Comparison of ENCODE assay signal across 28 cellular contexts in the genomic region with DNA sequence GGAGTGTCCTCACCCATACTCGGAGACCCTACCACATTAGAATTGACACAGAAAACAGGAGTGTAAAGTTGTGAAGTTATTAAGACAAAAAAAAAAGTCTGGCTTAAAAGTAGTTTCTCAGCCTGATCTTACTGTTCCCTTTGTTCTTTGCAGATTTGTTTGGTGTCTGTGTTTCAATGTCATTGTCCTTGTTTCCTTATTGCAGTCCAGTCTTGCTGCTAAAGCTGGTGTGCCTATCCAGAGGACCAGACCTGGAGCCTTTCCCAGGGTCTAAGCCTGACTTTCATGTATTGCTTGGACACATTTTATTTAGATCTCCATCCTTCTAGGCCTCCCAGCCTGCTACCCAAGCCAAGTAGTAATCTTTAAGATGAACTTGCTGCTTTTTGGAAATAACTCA. TPM values are rescaled to one million over a fixed set of nuclear protein-coding genes. Genes with fewer than 3 reads are reported as not detected.
"Had no signal": no experiment of that assay in that cellular context is flagged by ENCODE, and none has a peak within 500 bp of the region (broad histone marks: within the 10 kb centered on the region; RNA-seq: fewer than 3 reads in every experiment).

No MANE protein-coding gene starts in this region.

- H3K27ac ChIP-seq: left lung, lower lobe of right lung, pancreas, prostate gland, skin epidermis, uterus had no signal

- FAIRE-seq: keratinocyte, pancreas had no signal

- H3K4me1 ChIP-seq: left lung, lower lobe of right lung, pancreas, prostate gland, uterus had no signal

- H3K4me1 Mint-ChIP-seq: naive B cell had no signal

- H3K4me3 Mint-ChIP-seq: naive B cell; natural killer cell; stimulated activated memory B cell treated with anti-CD40 and anti-IgM and Interleukin-4, amounts not matched to agents 10 μg/mL and 1 μg/mL and 100 μg/mL, for 72 hours; stimulated activated naive CD8-positive, alpha-beta T cell treated with anti-CD3 and anti-CD28 coated beads, Interleukin-15, amount 100 ng/mL, for 72 hours; type B pancreatic cell had no signal

- H3K27ac Mint-ChIP-seq: natural killer cell; stimulated activated memory B cell treated with anti-CD40 and anti-IgM and Interleukin-4, amounts not matched to agents 10 μg/mL and 1 μg/mL and 100 μg/mL, for 72 hours; stimulated activated naive CD8-positive, alpha-beta T cell treated with anti-CD3 and anti-CD28 coated beads, Interleukin-15, amount 100 ng/mL, for 72 hours; type B pancreatic cell had no signal

- H3K4me3 ChIP-seq: left lung, lower lobe of right lung, pancreas, prostate gland, skin epidermis, tibial nerve, uterus had no signal

- H3K27me3 Mint-ChIP-seq: naive B cell; stimulated activated memory B cell treated with anti-CD40 and anti-IgM and Interleukin-4, amounts not matched to agents 10 μg/mL and 1 μg/mL and 100 μg/mL, for 72 hours; stimulated activated naive CD8-positive, alpha-beta T cell treated with anti-CD3 and anti-CD28 coated beads, Interleukin-15, amount 100 ng/mL, for 72 hours; type B pancreatic cell had no signal

- H3K27me3 ChIP-seq: left lung, pancreas, tibial nerve, uterus had no signal

- H3K36me3 Mint-ChIP-seq: natural killer cell, type B pancreatic cell had no signal

- H3K36me3 ChIP-seq: prostate gland, uterus had no signal

- H3K9me3 Mint-ChIP-seq: naive B cell; natural killer cell; stimulated activated memory B cell treated with anti-CD40 and anti-IgM and Interleukin-4, amounts not matched to agents 10 μg/mL and 1 μg/mL and 100 μg/mL, for 72 hours; stimulated activated naive CD8-positive, alpha-beta T cell treated with anti-CD3 and anti-CD28 coated beads, Interleukin-15, amount 100 ng/mL, for 72 hours; type B pancreatic cell had no signal

- H3K9me3 ChIP-seq: left lung, lower lobe of right lung, pancreas, prostate gland, tibial nerve, uterus had no signal

- DNase-seq: hippocampal formation; kidney glomerular epithelial cell; left cardiac atrium; left lung; lower lobe of right lung; mammary epithelial cell; mesenchymal stem cell; naive B cell; natural killer cell; pancreas; posterior cingulate gyrus; retina; right cardiac atrium; stimulated activated CD4-positive, alpha-beta T cell treated with anti-CD3 and anti-CD28 coated beads, Interleukin-12 subunit alpha, Interleukin-12 subunit beta, amount 100 ng/mL, for 4 hours; stimulated activated CD4-positive, alpha-beta T cell treated with anti-CD3 and anti-CD28 coated beads, Interleukin-15, amount 100 ng/mL, for 24 hours; stimulated activated CD4-positive, alpha-beta T cell treated with anti-CD3 and anti-CD28 coated beads, Interleukin-2, amount 100 ng/mL, for 24 hours; stimulated activated CD4-positive, alpha-beta T cell treated with anti-CD3 and anti-CD28 coated beads, Interleukin-4, amount 100 ng/mL, for 24 hours; stimulated activated naive CD4-positive, alpha-beta T cell treated with Interleukin-2 at 50 U/mL for 16 hours; stimulated activated naive CD8-positive, alpha-beta T cell treated with anti-CD3 and anti-CD28 coated beads, Interleukin-15, amount 100 ng/mL, for 72 hours; substantia nigra; uterus had no signal

RNA-seq across cellular contexts. Expression of gene HTATIP2, which starts 12.6 kb away (rescaled TPM):
- polyA plus RNA-seq: neural cell had no signal
